In genomic region chr1:58904299-58905125, GRCh38 we compare ENCODE assay signal across 9 cellular contexts.
DNase-seq lines count a peak whose midpoint lies in the region; ATAC-seq, FAIRE-seq and TF ChIP-seq lines count a peak whose summit lies in the region.
"Had no signal": no experiment of that assay in that cellular context is flagged by ENCODE, and none has a peak within 500 bp of the region (broad histone marks: within the 10 kb centered on the region; RNA-seq: fewer than 3 reads in every experiment).

No MANE protein-coding gene starts in this region.

- H3K36me3 ChIP-seq in adipocyte (ENCODE audit: control insufficient read depth, insufficient read depth, low read length, severe bottlenecking) (no peaks in the 10 kb centered on the region), kidney (ENCODE audit: control insufficient read depth in 1 of 2, insufficient read depth in 2 of 2, low read length in 2 of 2) (no peaks in the 10 kb centered on the region)

- DNase-seq in DMS53 (lab: John Stamatoyannopoulos, UW) (peak; percentile 30), DMS53 treated with DMSO at 0.1 percent for 48 hours (lab: John Stamatoyannopoulos, UW; ENCODE audit: unreplicated experiment) (no peak), adipocyte (ENCODE audit: low read depth) (no peak), kidney (no peak), substantia nigra (lab: John Stamatoyannopoulos, UW) (no peak), NCI-H1092 (lab: John Stamatoyannopoulos, UW) (no peak)
- no peak for DNase-seq in effector CD8-positive, alpha-beta T cell (lab: John Stamatoyannopoulos, UW)

- no peak for TF ChIP-seq CTCF in kidney (IDR thresholded peaks at IDR 0.05; ENCODE audit: borderline replicate concordance, extremely low read depth, insufficient read depth)

- H3K9me3 ChIP-seq in adipocyte (ENCODE audit: control insufficient read depth, low read length), result no peaks in the 10 kb centered on the region
- H3K9me3 ChIP-seq in kidney (ENCODE audit: control insufficient read depth in 1 of 2, low read length in 2 of 2), result no peaks in the 10 kb centered on the region

- no peak for FAIRE-seq in kidney (lab: Jason Lieb, UNC)
- FAIRE-seq: A204.1 had no signal

- peaks cover 38% of the 10 kb centered on the region for H3K4me1 ChIP-seq in adipocyte (ENCODE audit: control insufficient read depth, insufficient read depth, low read length)
- H3K4me1 ChIP-seq in kidney (ENCODE audit: control insufficient read depth in 1 of 2, insufficient read depth in 1 of 2, low read depth in 1 of 2, low read length in 2 of 2), result peaks cover under 1 to 9% of the 10 kb centered on the region in 2 donors

- H3K27me3 ChIP-seq in adipocyte (replicated peaks; ENCODE audit: control insufficient read depth, insufficient read depth, low read length), result no peaks in the 10 kb centered on the region

- ATAC-seq in HG03432 (IDR thresholded peaks at IDR 0.05; ENCODE audit: unreplicated experiment), result no peak

- H3K9ac ChIP-seq in adipocyte (ENCODE audit: low read length), result peak overlapping the region; percentile 88
- H3K9ac ChIP-seq in kidney (ENCODE audit: low read length in 2 of 2), result peak overlapping the region; percentile 12 to 70

- intact Hi-C loops in kidney (cut with DNase I), result no loop called here

- H3K27ac ChIP-seq in kidney (ENCODE audit: low read depth in 2 of 2, low read length in 2 of 2) (peak overlapping the region; percentile 89 to 95), substantia nigra (ENCODE audit: low read depth, low read length, poor library complexity, severe bottlenecking) (peak overlapping the region; percentile 93)

- peak overlapping the region; percentile 75 for H3K4me3 ChIP-seq in adipocyte (ENCODE audit: low read length)
- H3K4me3 ChIP-seq in kidney (ENCODE audit: low read length in 2 of 2), result peak overlapping the region; percentile 44 to 64
